In genomic region chr5:111422245-111422644, GRCh38 we compare ENCODE assay signal across 19 cellular contexts.
DNase-seq lines count a peak whose midpoint lies in the region; ATAC-seq and TF ChIP-seq lines count a peak whose summit lies in the region.
"Had no signal": no experiment of that assay in that cellular context is flagged by ENCODE, and none has a peak within 500 bp of the region (broad histone marks: within the 10 kb centered on the region; RNA-seq: fewer than 3 reads in every experiment).

No MANE protein-coding gene starts in this region.

- TF ChIP-seq POLR2A in GM18505 (IDR thresholded peaks at IDR 0.05; ENCODE audit: borderline replicate concordance, extremely low read depth, insufficient read depth, insufficient read length) = no peak

- DNase-seq in KG1 (lab: John Stamatoyannopoulos, UW) (no peak), NCI-H524 treated with DMSO at 0.1 percent for 48 hours (lab: John Stamatoyannopoulos, UW) (no peak), tibial artery (no peak)
- DNase-seq: AML-193; foreskin keratinocyte; GDM1; naive B cell; NCI-H2107; posterior cingulate gyrus; stimulated activated naive B cell treated with anti-CD40 and anti-IgM and Interleukin-4, amounts not matched to agents 10 μg/mL and 1 μg/mL and 100 μg/mL, for 72 hours; T-helper 2 cell; upper lobe of left lung had no signal

- TF ChIP-seq CTCF in tibial artery (IDR thresholded peaks at IDR 0.05) = no peak

- ATAC-seq in GM18505 (IDR thresholded peaks at IDR 0.05; ENCODE audit: unreplicated experiment) = peak; percentile 76
- ATAC-seq in GM19372 (IDR thresholded peaks at IDR 0.05; ENCODE audit: low read depth, unreplicated experiment) = peak; percentile 68
- peak; percentile 64 for ATAC-seq in HG02642 (IDR thresholded peaks at IDR 0.05; ENCODE audit: poor library complexity, unreplicated experiment)
- peak; percentile 56 for ATAC-seq in HG03460 (IDR thresholded peaks at IDR 0.05; ENCODE audit: unreplicated experiment)
- no peak for ATAC-seq in HG03175 (IDR thresholded peaks at IDR 0.05; ENCODE audit: unreplicated experiment)
- ATAC-seq: activated CD4-positive, CD25-positive, alpha-beta regulatory T cell treated with anti-CD3 and anti-CD28 coated beads, Interleukin-2, amount 50 U/mL, for 24 hours; foreskin keratinocyte; stimulated activated naive B cell treated with anti-CD40 and anti-IgM and Interleukin-4, amounts not matched to agents 10 μg/mL and 1 μg/mL and 100 μg/mL, for 72 hours had no signal

- no peaks in the 10 kb centered on the region for H3K9me3 ChIP-seq in tibial artery
- H3K9me3 ChIP-seq: upper lobe of left lung had no signal

- intact Hi-C loops in tibial artery (cut with DNase I; ENCODE audit: low total_unique reads) = no loop called here

- no peak overlapping the region for H3K4me3 ChIP-seq in tibial artery
- H3K4me3 ChIP-seq: smooth muscle cell, upper lobe of left lung had no signal

- H3K4me1 ChIP-seq in tibial artery = no peaks in the 10 kb centered on the region
- H3K4me1 ChIP-seq: foreskin keratinocyte, upper lobe of left lung had no signal

- no peaks in the 10 kb centered on the region for H3K36me3 ChIP-seq in tibial artery
- H3K36me3 ChIP-seq: upper lobe of left lung had no signal

- H3K27me3 ChIP-seq in tibial artery = no peaks in the 10 kb centered on the region
- H3K27me3 ChIP-seq: foreskin keratinocyte, upper lobe of left lung had no signal

- no peak overlapping the region for H3K27ac ChIP-seq in tibial artery
- H3K27ac ChIP-seq: foreskin keratinocyte, upper lobe of left lung had no signal
